ENCODE assay signal across 9 cellular contexts in genomic region chr9:37290881-37291485, GRCh38.
DNase-seq lines count a peak whose midpoint lies in the region; ATAC-seq and TF ChIP-seq lines count a peak whose summit lies in the region.
"Had no signal": no experiment of that assay in that cellular context is flagged by ENCODE, and none has a peak within 500 bp of the region (broad histone marks: within the 10 kb centered on the region; RNA-seq: fewer than 3 reads in every experiment).

No MANE protein-coding gene starts in this region.

- H4K20me1 ChIP-seq in DOHH2 (ENCODE audit: control insufficient read depth, insufficient read depth, low read depth, low read length): no peaks in the 10 kb centered on the region

- peaks cover 56 to 65% (median 62%) of the 10 kb centered on the region in 3 donors for H3K4me1 Mint-ChIP-seq in IgD-negative memory B cell
- peaks cover 34% of the 10 kb centered on the region for H3K4me1 Mint-ChIP-seq in activated T-helper 17 cell treated with anti-CD3 and anti-CD28 coated beads, Interleukin-2, amount 50 U/mL, for 72 hours
- H3K4me1 Mint-ChIP-seq in memory B cell: peaks cover 43% of the 10 kb centered on the region

- peak overlapping the region; percentile 88 to 94 (median 93) for H3K27ac Mint-ChIP-seq in IgD-negative memory B cell
- peak overlapping the region; percentile 89 for H3K27ac Mint-ChIP-seq in activated T-helper 17 cell treated with anti-CD3 and anti-CD28 coated beads, Interleukin-2, amount 50 U/mL, for 72 hours
- H3K27ac Mint-ChIP-seq in memory B cell: peak overlapping the region; percentile 89

- peaks cover 78% of the 10 kb centered on the region for H3K79me2 ChIP-seq in DOHH2 (ENCODE audit: control insufficient read depth, low read length)

- H3K4me3 Mint-ChIP-seq in IgD-negative memory B cell (peak overlapping the region; percentile 54 to 84 (median 80)), memory B cell (peak overlapping the region; percentile 61)
- peak overlapping the region; percentile 62 for H3K4me3 Mint-ChIP-seq in activated T-helper 17 cell treated with anti-CD3 and anti-CD28 coated beads, Interleukin-2, amount 50 U/mL, for 72 hours

- no peaks in the 10 kb centered on the region for H3K9me3 ChIP-seq in DOHH2 (ENCODE audit: control insufficient read depth, insufficient read depth, low read length)
- H3K9me3 ChIP-seq in prostate gland: no peaks in the 10 kb centered on the region

- TF ChIP-seq POLR2A in prostate gland (IDR thresholded peaks at IDR 0.05): no peak

- no peaks in the 10 kb centered on the region for H3K27me3 Mint-ChIP-seq in IgD-negative memory B cell
- H3K27me3 Mint-ChIP-seq in activated T-helper 17 cell treated with anti-CD3 and anti-CD28 coated beads, Interleukin-2, amount 50 U/mL, for 72 hours: no peaks in the 10 kb centered on the region
- no peaks in the 10 kb centered on the region for H3K27me3 Mint-ChIP-seq in memory B cell

- DNase-seq in memory B cell (ENCODE audit: low spot score in 2 of 2) (no peak), prostate gland (ENCODE audit: low spot score) (no peak), HuH-7.5 (ENCODE audit: low spot score) (no peak), NCI-H1436 treated with DMSO at 0.1 percent for 48 hours (lab: John Stamatoyannopoulos, UW) (no peak), left ventricle myocardium superior (no peak)

- H3K27me3 ChIP-seq in DOHH2 (ENCODE audit: control insufficient read depth, low read length) (no peaks in the 10 kb centered on the region), prostate gland (replicated peaks; ENCODE audit: insufficient read depth) (no peaks in the 10 kb centered on the region)

- peak overlapping the region; percentile 83 for H3K4me2 ChIP-seq in DOHH2 (ENCODE audit: low read length)

- 93% methylated on average over 2 of the region's 2 CpGs for WGBS in prostate gland

- H3K4me1 ChIP-seq in DOHH2 (ENCODE audit: control insufficient read depth, low read length): peaks cover 96% of the 10 kb centered on the region
- H3K4me1 ChIP-seq in prostate gland (replicated peaks): no peaks in the 10 kb centered on the region

- H3K9me3 Mint-ChIP-seq in IgD-negative memory B cell (no peaks in the 10 kb centered on the region), memory B cell (no peaks in the 10 kb centered on the region)
- no peaks in the 10 kb centered on the region for H3K9me3 Mint-ChIP-seq in activated T-helper 17 cell treated with anti-CD3 and anti-CD28 coated beads, Interleukin-2, amount 50 U/mL, for 72 hours

- H3K36me3 ChIP-seq in DOHH2 (ENCODE audit: control insufficient read depth, low read length) (peaks cover 37% of the 10 kb centered on the region), prostate gland (no peaks in the 10 kb centered on the region)

- H3F3A ChIP-seq in DOHH2 (ENCODE audit: control insufficient read depth, insufficient read depth): peaks cover 66% of the 10 kb centered on the region

- TF ChIP-seq CTCF in DOHH2 (IDR thresholded peaks at IDR 0.05; ENCODE audit: low read depth, low read length, poor library complexity, severe bottlenecking) (no peak), prostate gland (IDR thresholded peaks at IDR 0.05) (no peak)

- ATAC-seq in activated T-helper 17 cell treated with anti-CD3 and anti-CD28 coated beads, Interleukin-2, amount 50 U/mL, for 72 hours (replicated peaks): peak; percentile 88
- ATAC-seq in memory B cell (ENCODE audit: low read depth): no peak
- no peak for ATAC-seq in left ventricle myocardium superior

- peaks cover 4% of the 10 kb centered on the region for H3K36me3 Mint-ChIP-seq in IgD-negative memory B cell
- peaks cover 11% of the 10 kb centered on the region for H3K36me3 Mint-ChIP-seq in activated T-helper 17 cell treated with anti-CD3 and anti-CD28 coated beads, Interleukin-2, amount 50 U/mL, for 72 hours (ENCODE audit: low read depth)
- peaks cover 18% of the 10 kb centered on the region for H3K36me3 Mint-ChIP-seq in memory B cell

- intact Hi-C loops in prostate gland (cut with DNase I): no loop called here
- intact Hi-C loops in left ventricle myocardium superior (cut with micrococcal nuclease): no loop called here

- H3K4me3 ChIP-seq in DOHH2 (ENCODE audit: low read length): peak overlapping the region; percentile 58
- H3K4me3 ChIP-seq in prostate gland: no peak overlapping the region
- H3K4me3 ChIP-seq: lung had no signal

- H3K27ac ChIP-seq in DOHH2 (ENCODE audit: low read depth, low read length) (peak overlapping the region; percentile 99), prostate gland (no peak overlapping the region)

- H3K9me2 ChIP-seq in DOHH2 (replicated peaks; ENCODE audit: control insufficient read depth, low read length): no peaks in the 10 kb centered on the region
